ENCODE assay signal across 8 cellular contexts in the genomic region with DNA sequence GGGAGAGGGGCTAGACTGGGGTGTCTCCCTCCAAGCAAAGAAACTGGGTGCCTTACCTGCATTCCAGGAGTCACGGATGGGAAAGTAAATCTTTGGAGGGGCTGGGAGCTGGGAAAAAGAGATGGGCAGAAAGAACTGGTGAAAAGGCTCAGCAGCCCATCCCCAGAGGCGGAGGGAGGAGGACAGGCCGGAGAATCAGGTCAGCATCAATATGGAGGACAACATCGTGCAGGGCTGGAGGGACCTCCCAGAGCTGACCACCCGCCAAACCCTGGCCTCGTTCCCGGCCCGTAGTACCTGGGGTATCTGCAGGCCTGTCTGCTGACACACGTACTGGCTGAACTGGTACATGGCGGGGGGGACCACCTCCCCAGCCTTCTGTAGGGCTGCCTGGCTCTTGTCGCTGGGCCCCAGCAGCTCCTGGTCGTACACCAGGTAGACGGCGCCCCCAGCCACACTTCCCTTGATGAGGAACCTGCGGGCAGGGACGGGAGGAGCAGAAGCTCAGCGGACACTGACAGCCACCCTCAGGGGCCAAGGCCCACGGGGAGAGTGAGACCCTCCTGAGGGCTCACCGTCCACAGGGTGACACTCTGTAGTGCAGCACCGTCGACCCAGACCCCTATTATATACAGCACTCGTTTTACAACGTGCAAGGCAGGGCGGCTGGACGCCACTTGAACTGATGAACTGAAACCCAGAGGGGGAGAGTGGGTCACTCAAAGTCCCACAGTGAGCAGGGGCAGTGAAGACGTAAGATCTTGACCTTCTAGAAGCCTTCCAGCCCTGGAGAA. TPM values are rescaled to one million over a fixed set of nuclear protein-coding genes. Genes with fewer than 3 reads are reported as not detected.
A peak's percentile ranks its signal among the peaks of the same experiment; 100 is the strongest.
DNase-seq lines count a peak whose midpoint lies in the region; ATAC-seq and TF ChIP-seq lines count a peak whose summit lies in the region.

No MANE protein-coding gene starts in this region.

- H3K27me3 ChIP-seq in HUES6 (ENCODE audit: control insufficient read depth, insufficient read depth, low read length) (no peaks in the 10 kb centered on the region), breast epithelium (no peaks in the 10 kb centered on the region)

- ATAC-seq in GM21528 (IDR thresholded peaks at IDR 0.05; ENCODE audit: low FRiP score, unreplicated experiment) = no peak
- no peak for ATAC-seq in HG02938 (IDR thresholded peaks at IDR 0.05; ENCODE audit: unreplicated experiment)

- 61 to 72% methylated on average over 19 to 22 of the region's 26 CpGs for WGBS in mesodermal cell (ENCODE audit: insufficient coverage in 2 of 2), 2 experiments

- TF ChIP-seq POLR2A in breast epithelium (IDR thresholded peaks at IDR 0.05) = no peak

- no peaks in the 10 kb centered on the region for H3K9me3 ChIP-seq in HUES6 (ENCODE audit: control insufficient read depth, insufficient read depth, low read depth, low read length)
- H3K9me3 ChIP-seq in breast epithelium = no peaks in the 10 kb centered on the region
- no peaks in the 10 kb centered on the region for H3K9me3 ChIP-seq in mesodermal cell (ENCODE audit: control insufficient read depth, low read length)

- H3K9ac ChIP-seq in HUES6 (ENCODE audit: low read length) = peak overlapping the region; percentile 71

- no peak for TF ChIP-seq CTCF in 22Rv1 (IDR thresholded peaks at IDR 0.05)
- TF ChIP-seq CTCF in breast epithelium (IDR thresholded peaks at IDR 0.05) = no peak

- H3K4me3 ChIP-seq in HUES6 (ENCODE audit: low read depth, low read length) (peak overlapping the region; percentile 80), breast epithelium (peak overlapping the region; percentile 81 to 99 (median 82)), mesodermal cell (ENCODE audit: extremely low read depth, insufficient read depth, low read length, poor library complexity, severe bottlenecking) (peak overlapping the region; percentile 69)

- H3K27ac ChIP-seq in 22Rv1 = peak overlapping the region; percentile 82
- no peak overlapping the region for H3K27ac ChIP-seq in HUES6 (ENCODE audit: low read depth, low read length)
- peak overlapping the region; percentile 92 to 93 for H3K27ac ChIP-seq in breast epithelium
- H3K27ac ChIP-seq in mesodermal cell (ENCODE audit: low read depth, low read length, severe bottlenecking) = peak overlapping the region; percentile 41

- intact Hi-C loops in breast epithelium (cut with DNase I; ENCODE audit: low total_unique reads) = no loop called here

- H3K36me3 ChIP-seq in HUES6 (ENCODE audit: control insufficient read depth, insufficient read depth, low read length) (no peaks in the 10 kb centered on the region), breast epithelium (no peaks in the 10 kb centered on the region), mesodermal cell (ENCODE audit: control insufficient read depth, insufficient read depth, low read length) (peaks cover 8% of the 10 kb centered on the region)

- DNase-seq in breast epithelium (ENCODE audit: low spot score in 2 of 2) (no peak), DMS153 treated with DMSO at 0.1 percent for 48 hours (lab: John Stamatoyannopoulos, UW; ENCODE audit: unreplicated experiment) (no peak), mesenteric fat pad (ENCODE audit: low spot score) (no peak)

- H3K4me1 ChIP-seq in HUES6 (ENCODE audit: control insufficient read depth, insufficient read depth, low read length) = peaks cover 8% of the 10 kb centered on the region; the same call in 1 of the 2 replicates
- H3K4me1 ChIP-seq in breast epithelium = peaks cover 9 to 13% of the 10 kb centered on the region in 2 donors
- no peaks in the 10 kb centered on the region for H3K4me1 ChIP-seq in mesodermal cell (ENCODE audit: control insufficient read depth, insufficient read depth, low read length, poor library complexity, severe bottlenecking)

RNA-seq across cellular contexts. Expression of a gene that starts 0.8 kb away (rescaled TPM):
- total RNA-seq in breast epithelium (10 to 100 TPM; 29.4 to 49.5 (median 44.3) TPM), mesenteric fat pad (75.4 TPM)
- polyA plus RNA-seq in mesodermal cell (2013, experiment 1 of 2) = 32.5 TPM
- 27.0 TPM for polyA plus RNA-seq in mesodermal cell (2013, experiment 2 of 2)

RNA-seq across cellular contexts. Expression of a gene that starts 1.3 kb away (rescaled TPM):
- total RNA-seq in breast epithelium = 10 to 100 TPM; 10.4 to 13.1 (median 11.1) TPM
- 28.3 TPM for polyA plus RNA-seq in mesodermal cell (2013, experiment 1 of 2)
- 23.2 TPM for polyA plus RNA-seq in mesodermal cell (2013, experiment 2 of 2)
- total RNA-seq in mesenteric fat pad = 4.0 TPM

RNA-seq across cellular contexts. Expression of a gene that starts 10.6 kb away (rescaled TPM):
- total RNA-seq in breast epithelium (1,000 to 10,000 TPM in 1 of 3 donors, 100 to 1,000 TPM in 2; 687 to 1,274 (median 863) TPM), mesenteric fat pad (564 TPM)
- 928 TPM for polyA plus RNA-seq in mesodermal cell (2013, experiment 1 of 2)
- 834 TPM for polyA plus RNA-seq in mesodermal cell (2013, experiment 2 of 2)

RNA-seq across cellular contexts. Expression of a gene that starts 40.5 kb away (rescaled TPM):
- 10 to 100 TPM; 48.1 to 66.2 (median 60.6) TPM for total RNA-seq in breast epithelium
- 57.1 TPM for polyA plus RNA-seq in mesodermal cell (2013, experiment 1 of 2)
- 50.6 TPM for polyA plus RNA-seq in mesodermal cell (2013, experiment 2 of 2)
- 63.9 TPM for total RNA-seq in mesenteric fat pad

RNA-seq across cellular contexts. Expression of a gene that starts 41.0 kb away (rescaled TPM):
- total RNA-seq in breast epithelium = not detected
- not detected for polyA plus RNA-seq in mesodermal cell (2013, experiment 1 of 2)
- not detected for polyA plus RNA-seq in mesodermal cell (2013, experiment 2 of 2)
- not detected for total RNA-seq in mesenteric fat pad
